8 cellular contexts compared by ENCODE assay signal in genomic region chr3:95994338-95994737, GRCh38.
"Had no signal": no experiment of that assay in that cellular context is flagged by ENCODE, and none has a peak within 500 bp of the region (broad histone marks: within the 10 kb centered on the region; RNA-seq: fewer than 3 reads in every experiment).

No MANE protein-coding gene starts in this region.

- H3K4me2 ChIP-seq: GM23338 had no signal

- FAIRE-seq: HTR-8/SVneo, K562 had no signal

- H2AFZ ChIP-seq: GM23338 had no signal

- H3K4me3 ChIP-seq: GM23338, HAP-1, K562 had no signal

- H3K4me1 ChIP-seq: HAP-1 had no signal

- DNase-seq: H7, HFFc6, IMR-90 had no signal

- H3K9me3 ChIP-seq: HAP-1 had no signal

- ATAC-seq: GM23338, HCT116, K562 had no signal

- H3K36me3 ChIP-seq: HAP-1 had no signal
